Comparison of ENCODE assay signal across 11 cellular contexts in the genomic region with DNA sequence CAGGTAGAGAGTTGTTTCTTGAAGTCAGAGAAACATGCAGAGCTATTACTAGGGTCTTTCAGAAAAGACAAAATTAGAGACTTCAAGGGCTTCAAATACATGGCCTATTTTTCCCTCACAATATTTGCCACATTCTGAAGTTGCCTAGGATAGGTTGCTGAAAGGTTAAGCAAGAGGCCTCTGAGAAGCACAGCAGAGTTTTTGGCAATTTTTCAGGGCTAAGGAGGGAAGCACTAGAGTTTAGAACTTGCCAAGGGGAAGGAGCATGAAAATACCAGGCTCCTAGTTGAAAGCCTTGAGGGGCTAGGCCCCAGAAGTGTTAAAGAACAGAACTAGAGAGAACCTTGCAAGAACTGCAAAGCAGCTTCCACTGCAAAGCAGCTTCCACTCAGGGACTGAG.
"Had no signal": no experiment of that assay in that cellular context is flagged by ENCODE, and none has a peak within 500 bp of the region (broad histone marks: within the 10 kb centered on the region; RNA-seq: fewer than 3 reads in every experiment).

No MANE protein-coding gene starts in this region.

- H3K27me3 ChIP-seq: right lobe of liver, transverse colon had no signal

- H3K4me1 ChIP-seq: prostate gland, right lobe of liver, transverse colon had no signal

- DNase-seq: activated effector memory CD4-positive, alpha-beta T cell treated with Interleukin-2 at 50 U/mL for 16 hours; effector CD4-positive, alpha-beta T cell; naive thymus-derived CD8-positive, alpha-beta T cell; occipital lobe; right lobe of liver; transverse colon had no signal

- H3K27me3 Mint-ChIP-seq: naive thymus-derived CD8-positive, alpha-beta T cell; stimulated activated memory B cell treated with anti-CD40 and anti-IgM and Interleukin-4, amounts not matched to agents 10 μg/mL and 1 μg/mL and 100 μg/mL, for 72 hours had no signal

- H3K4me3 ChIP-seq: coronary artery, prostate gland, right lobe of liver, transverse colon had no signal

- H3K4me3 Mint-ChIP-seq: naive thymus-derived CD8-positive, alpha-beta T cell; stimulated activated memory B cell treated with anti-CD40 and anti-IgM and Interleukin-4, amounts not matched to agents 10 μg/mL and 1 μg/mL and 100 μg/mL, for 72 hours had no signal

- H3K9me3 ChIP-seq: prostate gland, right lobe of liver, transverse colon had no signal

- H3K36me3 ChIP-seq: prostate gland, right lobe of liver, transverse colon had no signal

- ATAC-seq: activated naive CD4-positive, alpha-beta T cell treated with anti-CD3 and anti-CD28 coated beads, Interleukin-2, amount 50 U/mL, for 72 hours; left lobe of liver; naive thymus-derived CD8-positive, alpha-beta T cell; stimulated activated memory B cell treated with anti-CD40 and anti-IgM and Interleukin-4, amounts not matched to agents 10 μg/mL and 1 μg/mL and 100 μg/mL, for 72 hours had no signal

- H3K27ac Mint-ChIP-seq: activated naive CD4-positive, alpha-beta T cell treated with anti-CD3 and anti-CD28 coated beads, Interleukin-2, amount 50 U/mL, for 72 hours; naive thymus-derived CD8-positive, alpha-beta T cell; stimulated activated memory B cell treated with anti-CD40 and anti-IgM and Interleukin-4, amounts not matched to agents 10 μg/mL and 1 μg/mL and 100 μg/mL, for 72 hours had no signal

- H3K9me3 Mint-ChIP-seq: stimulated activated memory B cell treated with anti-CD40 and anti-IgM and Interleukin-4, amounts not matched to agents 10 μg/mL and 1 μg/mL and 100 μg/mL, for 72 hours had no signal

- H3K27ac ChIP-seq: coronary artery, prostate gland, right lobe of liver, transverse colon had no signal
